ENCODE assay signal across 1 cellular context in genomic region chr12:110546339-110546738, GRCh38.
A peak's percentile ranks its signal among the peaks of the same experiment; 100 is the strongest.
TF ChIP-seq lines count a peak whose summit lies in the region.

No MANE protein-coding gene starts in this region.

TF ChIP-seq in HEK293, 187 proteins besides CTCF, POLR2A, EP300 and RAD21 (continued from another document):
- TF ChIP-seq ZSCAN18 (tag by site-specific recombination; IDR thresholded peaks at IDR 0.05) (no peak), PRDM10 (tag by site-specific recombination; IDR thresholded peaks at IDR 0.05) (0 out of 2 replicates have a peak, but pooled peaks have one; percentile 30), ZNF777 (tag by site-specific recombination; IDR thresholded peaks at IDR 0.05; ENCODE audit: borderline replicate concordance) (no peak), ZNF335 (tag by site-specific recombination; conservative IDR thresholded peaks at IDR 0.05) (peak; percentile 32; the same call in 1 of the 2 replicates), ZNF654 (tag by site-specific recombination; IDR thresholded peaks at IDR 0.05; ENCODE audit: low read depth) (no peak), SP2 (tag by site-specific recombination; IDR thresholded peaks at IDR 0.05) (no peak), ZNF112 (tag by site-specific recombination; IDR thresholded peaks at IDR 0.05) (no peak), ZEB2 (tag by site-specific recombination; IDR thresholded peaks at IDR 0.05) (peak; percentile 69), SP7 (tag by site-specific recombination; IDR thresholded peaks at IDR 0.05) (peak; percentile 69), SCRT1 (tag by site-specific recombination; IDR thresholded peaks at IDR 0.05; ENCODE audit: borderline replicate concordance) (peak; percentile 93), ZNF16 (tag by site-specific recombination; IDR thresholded peaks at IDR 0.05; ENCODE audit: low read depth) (no peak), KLF8 (tag by site-specific recombination; IDR thresholded peaks at IDR 0.05) (0 out of 2 replicates have a peak, but pooled peaks have one; percentile 28), ZNF138 (tag by site-specific recombination; IDR thresholded peaks at IDR 0.05; ENCODE audit: borderline replicate concordance) (no peak), HIC1 (tag by site-specific recombination; IDR thresholded peaks at IDR 0.05) (peak; percentile 72), SP3 (tag by site-specific recombination; IDR thresholded peaks at IDR 0.05) (no peak), ZNF660 (tag by site-specific recombination; IDR thresholded peaks at IDR 0.05) (peak; percentile 76; the same call in 1 of the 2 replicates), ZNF645 (tag by site-specific recombination; IDR thresholded peaks at IDR 0.05) (no peak)
- TF ChIP-seq, protein P1, sequence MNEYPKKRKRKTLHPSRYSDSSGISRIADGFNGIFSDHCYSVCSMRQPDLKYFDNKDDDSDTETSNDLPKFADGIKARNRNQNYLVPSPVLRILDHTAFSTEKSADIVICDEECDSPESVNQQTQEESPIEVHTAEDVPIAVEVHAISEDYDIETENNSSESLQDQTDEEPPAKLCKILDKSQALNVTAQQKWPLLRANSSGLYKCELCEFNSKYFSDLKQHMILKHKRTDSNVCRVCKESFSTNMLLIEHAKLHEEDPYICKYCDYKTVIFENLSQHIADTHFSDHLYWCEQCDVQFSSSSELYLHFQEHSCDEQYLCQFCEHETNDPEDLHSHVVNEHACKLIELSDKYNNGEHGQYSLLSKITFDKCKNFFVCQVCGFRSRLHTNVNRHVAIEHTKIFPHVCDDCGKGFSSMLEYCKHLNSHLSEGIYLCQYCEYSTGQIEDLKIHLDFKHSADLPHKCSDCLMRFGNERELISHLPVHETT (tag by site-specific recombination; IDR thresholded peaks at IDR 0.05): peak; percentile 46; the same call in 1 of the 2 replicates
- TF ChIP-seq, protein P2, sequence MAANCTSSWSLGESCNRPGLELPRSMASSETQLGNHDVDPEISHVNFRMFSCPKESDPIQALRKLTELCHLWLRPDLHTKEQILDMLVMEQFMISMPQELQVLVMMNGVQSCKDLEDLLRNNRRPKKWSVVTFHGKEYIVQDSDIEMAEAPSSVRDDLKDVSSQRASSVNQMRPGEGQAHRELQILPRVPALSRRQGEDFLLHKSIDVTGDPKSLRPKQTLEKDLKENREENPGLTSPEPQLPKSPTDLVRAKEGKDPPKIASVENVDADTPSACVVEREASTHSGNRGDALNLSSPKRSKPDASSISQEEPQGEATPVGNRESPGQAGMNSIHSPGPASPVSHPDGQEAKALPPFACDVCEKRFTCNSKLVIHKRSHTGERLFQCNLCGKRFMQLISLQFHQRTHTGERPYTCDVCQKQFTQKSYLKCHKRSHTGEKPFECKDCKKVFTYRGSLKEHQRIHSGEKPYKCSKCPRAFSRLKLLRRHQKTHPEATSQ (tag by site-specific recombination; IDR thresholded peaks at IDR 0.05): no peak
TF ChIP-seq in HEK293: peak in this region for 20.
